31 cellular contexts compared by ENCODE assay signal in the genomic region with DNA sequence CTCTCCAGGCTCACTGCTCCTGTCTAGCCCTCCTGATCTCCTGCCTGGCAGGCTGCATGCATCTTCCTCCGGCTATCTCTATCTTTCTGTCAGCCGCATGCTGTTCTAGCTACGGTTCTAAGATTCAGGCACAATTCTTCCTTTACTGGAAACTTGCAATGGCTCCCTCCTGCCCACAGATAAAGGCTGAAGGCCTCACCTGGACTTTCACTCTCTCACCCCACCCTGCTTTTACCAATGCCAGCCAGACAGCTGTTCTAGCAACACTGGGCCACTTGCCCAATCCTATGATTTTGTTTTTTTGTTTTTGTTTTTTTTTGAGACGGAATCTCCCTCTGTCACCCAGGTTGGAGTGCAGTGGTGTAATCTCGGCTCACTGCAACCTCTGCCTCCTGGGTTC. TPM values are rescaled to one million over a fixed set of nuclear protein-coding genes. Genes with fewer than 3 reads are reported as not detected.
"Had no signal": no experiment of that assay in that cellular context is flagged by ENCODE, and none has a peak within 500 bp of the region (broad histone marks: within the 10 kb centered on the region; RNA-seq: fewer than 3 reads in every experiment).

No MANE protein-coding gene starts in this region.

- H3K9me3 Mint-ChIP-seq: activated CD4-positive, alpha-beta memory T cell treated with anti-CD3 and anti-CD28 coated beads, Interleukin-2, amount 10 ng/mL, durations not matched to agents 7 days and 5 days; activated CD4-positive, alpha-beta T cell treated with anti-CD3 and anti-CD28 coated beads, Interleukin-2, amount 10 ng/mL, durations not matched to agents 7 days and 5 days; activated naive CD8-positive, alpha-beta T cell treated with anti-CD3 and anti-CD28 coated beads, Interleukin-2, amount 10 ng/mL, durations not matched to agents 7 days and 5 days; activated T-cell treated with anti-CD3 and anti-CD28 coated beads, Interleukin-2, amount 50 U/mL, for 24 hours; activated T-cell treated with anti-CD3 and anti-CD28 coated beads, Interleukin-2, amount 50 U/mL, for 72 hours; effector memory CD8-positive, alpha-beta T cell had no signal

- H3K36me3 ChIP-seq: brain microvascular endothelial cell had no signal

- H3K4me1 ChIP-seq: esophagus muscularis mucosa, foreskin keratinocyte, gastrocnemius medialis, heart left ventricle had no signal

- DNase-seq: activated CD4-positive, alpha-beta memory T cell treated with anti-CD3 and anti-CD28 coated beads, Interleukin-2, amount 10 ng/mL, durations not matched to agents 7 days and 5 days; activated CD4-positive, alpha-beta T cell treated with anti-CD3 and anti-CD28 coated beads for 1 hour; activated CD4-positive, alpha-beta T cell treated with anti-CD3 and anti-CD28 coated beads for 4 hours; activated CD4-positive, alpha-beta T cell treated with anti-CD3 and anti-CD28 coated beads, Interleukin-2, amount 10 ng/mL, durations not matched to agents 7 days and 5 days; activated CD4-positive, alpha-beta T cell treated with anti-CD3 and anti-CD28 coated beads, Interleukin-2, amount 50 U/mL, for 4 hours; activated CD8-positive, alpha-beta memory T cell treated with anti-CD3 and anti-CD28 coated beads, Interleukin-2, amount 50 U/mL, for 48 hours; activated gamma-delta T cell; activated naive CD4-positive, alpha-beta T cell; activated naive CD4-positive, alpha-beta T cell treated with anti-CD3 and anti-CD28 coated beads, Interleukin-2, amount 50 U/mL, for 16 hours; activated naive CD8-positive, alpha-beta T cell treated with anti-CD3 and anti-CD28 coated beads, Interleukin-2, amount 10 ng/mL, durations not matched to agents 7 days and 5 days; activated T-cell treated with anti-CD3 and anti-CD28 coated beads for 4 hours; activated T-cell treated with anti-CD3 and anti-CD28 coated beads, Interleukin-2, amount 50 U/mL, for 24 hours; activated T-cell treated with anti-CD3 and anti-CD28 coated beads, Interleukin-2, amount 50 U/mL, for 72 hours; amniotic stem cell; anterior cingulate cortex; brain microvascular endothelial cell; caudate nucleus; cortex of kidney; dermis blood vessel endothelial cell; effector CD4-positive, alpha-beta T cell; effector memory CD8-positive, alpha-beta T cell; erythroblast; foreskin keratinocyte; gastrocnemius medialis; glutamatergic neuron; heart left ventricle; T-helper 1 cell; T-helper 2 cell had no signal

- H3K36me3 Mint-ChIP-seq: activated naive CD8-positive, alpha-beta T cell treated with anti-CD3 and anti-CD28 coated beads, Interleukin-2, amount 10 ng/mL, durations not matched to agents 7 days and 5 days had no signal

- H3K27me3 ChIP-seq: brain microvascular endothelial cell, esophagus muscularis mucosa, gastrocnemius medialis, heart left ventricle had no signal

- H3K27ac Mint-ChIP-seq: activated CD4-positive, alpha-beta memory T cell treated with anti-CD3 and anti-CD28 coated beads, Interleukin-2, amount 10 ng/mL, durations not matched to agents 7 days and 5 days; activated CD4-positive, alpha-beta T cell treated with anti-CD3 and anti-CD28 coated beads, Interleukin-2, amount 10 ng/mL, durations not matched to agents 7 days and 5 days; activated naive CD8-positive, alpha-beta T cell treated with anti-CD3 and anti-CD28 coated beads, Interleukin-2, amount 10 ng/mL, durations not matched to agents 7 days and 5 days; activated T-cell treated with anti-CD3 and anti-CD28 coated beads, Interleukin-2, amount 50 U/mL, for 24 hours; activated T-cell treated with anti-CD3 and anti-CD28 coated beads, Interleukin-2, amount 50 U/mL, for 72 hours; effector memory CD8-positive, alpha-beta T cell had no signal

- H3K4me1 Mint-ChIP-seq: activated CD4-positive, alpha-beta memory T cell treated with anti-CD3 and anti-CD28 coated beads, Interleukin-2, amount 10 ng/mL, durations not matched to agents 7 days and 5 days; activated CD4-positive, alpha-beta T cell treated with anti-CD3 and anti-CD28 coated beads, Interleukin-2, amount 10 ng/mL, durations not matched to agents 7 days and 5 days; activated naive CD8-positive, alpha-beta T cell treated with anti-CD3 and anti-CD28 coated beads, Interleukin-2, amount 10 ng/mL, durations not matched to agents 7 days and 5 days had no signal

- H3K9me3 ChIP-seq: esophagus muscularis mucosa, gastrocnemius medialis, heart left ventricle had no signal

- H3K4me3 ChIP-seq: esophagus muscularis mucosa, gastrocnemius medialis, heart left ventricle had no signal

- ATAC-seq: activated T-cell treated with anti-CD3 and anti-CD28 coated beads, Interleukin-2, amount 50 U/mL, for 72 hours; effector memory CD8-positive, alpha-beta T cell; foreskin keratinocyte; gastrocnemius medialis; heart left ventricle had no signal

- H3K4me3 Mint-ChIP-seq: activated CD4-positive, alpha-beta memory T cell treated with anti-CD3 and anti-CD28 coated beads, Interleukin-2, amount 10 ng/mL, durations not matched to agents 7 days and 5 days; activated CD4-positive, alpha-beta T cell treated with anti-CD3 and anti-CD28 coated beads, Interleukin-2, amount 10 ng/mL, durations not matched to agents 7 days and 5 days; activated naive CD8-positive, alpha-beta T cell treated with anti-CD3 and anti-CD28 coated beads, Interleukin-2, amount 10 ng/mL, durations not matched to agents 7 days and 5 days; activated T-cell treated with anti-CD3 and anti-CD28 coated beads, Interleukin-2, amount 50 U/mL, for 24 hours; activated T-cell treated with anti-CD3 and anti-CD28 coated beads, Interleukin-2, amount 50 U/mL, for 72 hours; effector memory CD8-positive, alpha-beta T cell had no signal

- H3K27ac ChIP-seq: brain microvascular endothelial cell, esophagus muscularis mucosa, foreskin keratinocyte, gastrocnemius medialis, heart left ventricle had no signal

- FAIRE-seq: astrocyte, colon had no signal

RNA-seq across cellular contexts. Expression of a gene that starts 38.3 kb away (rescaled TPM):
- total RNA-seq: activated CD4-positive, alpha-beta memory T cell treated with anti-CD3 and anti-CD28 coated beads, Interleukin-2, amount 10 ng/mL, durations not matched to agents 7 days and 5 days; activated CD4-positive, alpha-beta T cell treated with anti-CD3 and anti-CD28 coated beads, Interleukin-2, amount 10 ng/mL, durations not matched to agents 7 days and 5 days; activated naive CD8-positive, alpha-beta T cell treated with anti-CD3 and anti-CD28 coated beads, Interleukin-2, amount 10 ng/mL, durations not matched to agents 7 days and 5 days had no signal
